In genomic region chr7:27118580-27118979, GRCh38 we compare ENCODE assay signal across 21 cellular contexts. TPM values are rescaled to one million over a fixed set of nuclear protein-coding genes. Genes with fewer than 3 reads are reported as not detected.
DNase-seq lines count a peak whose midpoint lies in the region; ATAC-seq and TF ChIP-seq lines count a peak whose summit lies in the region.
"Had no signal": no experiment of that assay in that cellular context is flagged by ENCODE, and none has a peak within 500 bp of the region (broad histone marks: within the 10 kb centered on the region; RNA-seq: fewer than 3 reads in every experiment).

No MANE protein-coding gene starts in this region.

- TF ChIP-seq CTCF in right atrium auricular region (IDR thresholded peaks at IDR 0.05) (no peak), heart right ventricle (IDR thresholded peaks at IDR 0.05) (no peak), esophagus squamous epithelium (IDR thresholded peaks at IDR 0.05) (no peak), neural crest cell (conservative IDR thresholded peaks at IDR 0.05) (no peak)
- TF ChIP-seq CTCF in activated CD8-positive, alpha-beta T cell treated with anti-CD3 and anti-CD28 coated beads for 36 hours (IDR thresholded peaks at IDR 0.05) = no peak

- H3K27me3 ChIP-seq in right atrium auricular region = peaks cover 17 to 42% of the 10 kb centered on the region in 2 donors
- H3K27me3 ChIP-seq in heart right ventricle = peaks cover 20 to 97% (median 96%) of the 10 kb centered on the region in 7 donors
- no peaks in the 10 kb centered on the region for H3K27me3 ChIP-seq in esophagus squamous epithelium
- H3K27me3 ChIP-seq in aorta (ENCODE audit: control insufficient read depth in 1 of 2, insufficient read depth in 2 of 2, low read length in 1 of 2) = no peaks in the 10 kb centered on the region

- intact Hi-C loops in heart right ventricle (cut with DNase I) = no loop called here
- intact Hi-C loops in esophagus squamous epithelium (cut with DNase I) = no loop called here
- intact Hi-C loops in aorta (cut with DNase I) = no loop called here
- intact Hi-C loops in activated CD8-positive, alpha-beta T cell treated with anti-CD3 and anti-CD28 coated beads for 36 hours (cut with micrococcal nuclease) = no loop called here

- DNase-seq in right atrium auricular region (ENCODE audit: low spot score) = peak; percentile 21
- no peak for DNase-seq in heart right ventricle
- no peak for DNase-seq in esophagus squamous epithelium (lab: John Stamatoyannopoulos, UW)
- no peak for DNase-seq in neural crest cell (ENCODE audit: low read depth, low spot score)
- DNase-seq in aorta = no peak
- DNase-seq in activated CD8-positive, alpha-beta T cell treated with anti-CD3 and anti-CD28 coated beads for 36 hours = no peak
- DNase-seq in stimulated activated CD4-positive, alpha-beta T cell treated with anti-CD3 and anti-CD28 coated beads, Interleukin-12 subunit alpha, Interleukin-12 subunit beta, amount 100 ng/mL, for 4 hours = no peak
- DNase-seq in NCI-H2107 (lab: John Stamatoyannopoulos, UW) = no peak
- DNase-seq: activated T-cell treated with anti-CD3 and anti-CD28 coated beads for 4 hours; EL; H9; NCI-H2171; RPMI8226; stimulated activated naive CD8-positive, alpha-beta T cell treated with anti-CD3 and anti-CD28 coated beads, Interleukin-15, amount 100 ng/mL, for 72 hours; T-cell had no signal

- CTCF ChIA-PET in activated CD8-positive, alpha-beta T cell treated with anti-CD3 and anti-CD28 coated beads for 36 hours (lab: Charles Lee) = interaction anchor here (1.0 kb wide), 1 partner anchor 32 kb away, joined by 3 read pairs; no protein-coding TSS in a partner anchor

- H3K4me3 ChIP-seq in right atrium auricular region (no peak overlapping the region), heart right ventricle (peak overlapping the region in 2 of 10 donors; percentile 24 to 42), esophagus squamous epithelium (peak overlapping the region; percentile 70 to 91 (median 78)), aorta (ENCODE audit: low read length in 2 of 2) (peak overlapping the region; percentile 53 to 64)
- H3K4me3 ChIP-seq: GM12878 had no signal

- no peaks in the 10 kb centered on the region for H3K36me3 ChIP-seq in right atrium auricular region
- H3K36me3 ChIP-seq in heart right ventricle = no peaks in the 10 kb centered on the region
- H3K36me3 ChIP-seq in esophagus squamous epithelium = no peaks in the 10 kb centered on the region
- no peaks in the 10 kb centered on the region for H3K36me3 ChIP-seq in aorta (ENCODE audit: control insufficient read depth in 1 of 2, insufficient read depth in 2 of 2, low read length in 1 of 2)
- H3K36me3 ChIP-seq: neutrophil had no signal

- H3K36me3 Mint-ChIP-seq in neural crest cell (ENCODE audit: low read depth) = no peaks in the 10 kb centered on the region
- H3K36me3 Mint-ChIP-seq in activated CD8-positive, alpha-beta T cell treated with anti-CD3 and anti-CD28 coated beads for 36 hours (ENCODE audit: low read depth) = no peaks in the 10 kb centered on the region
- H3K36me3 Mint-ChIP-seq: activated naive CD8-positive, alpha-beta T cell; CD8-positive, alpha-beta T cell; T-cell had no signal

- no peak for TF ChIP-seq POLR2A in esophagus squamous epithelium (IDR thresholded peaks at IDR 0.05)

- H3K4me3 Mint-ChIP-seq in neural crest cell = peak overlapping the region; percentile 82
- H3K4me3 Mint-ChIP-seq in activated CD8-positive, alpha-beta T cell treated with anti-CD3 and anti-CD28 coated beads for 36 hours = no peak overlapping the region
- H3K4me3 Mint-ChIP-seq: activated naive CD8-positive, alpha-beta T cell; CD8-positive, alpha-beta T cell; H9; stimulated activated naive CD8-positive, alpha-beta T cell treated with anti-CD3 and anti-CD28 coated beads, Interleukin-15, amount 100 ng/mL, for 72 hours; T-cell had no signal

- H3K27ac ChIP-seq in right atrium auricular region (peak overlapping the region in 1 of 2 donors; percentile 35), heart right ventricle (peak overlapping the region in 2 of 10 donors; percentile 64 to 82), esophagus squamous epithelium (peak overlapping the region; percentile 96 to 99 (median 99)), aorta (ENCODE audit: low read depth in 1 of 2, low read length in 2 of 2) (peak overlapping the region in 1 of 2 donors; percentile 1)
- H3K27ac ChIP-seq: epithelial cell of prostate, neutrophil had no signal

- H3K27me3 Mint-ChIP-seq in neural crest cell (ENCODE audit: low read depth) = peaks cover 97% of the 10 kb centered on the region
- no peaks in the 10 kb centered on the region for H3K27me3 Mint-ChIP-seq in activated CD8-positive, alpha-beta T cell treated with anti-CD3 and anti-CD28 coated beads for 36 hours
- H3K27me3 Mint-ChIP-seq: activated naive CD8-positive, alpha-beta T cell; stimulated activated naive CD8-positive, alpha-beta T cell treated with anti-CD3 and anti-CD28 coated beads, Interleukin-15, amount 100 ng/mL, for 72 hours had no signal

- H3K4me1 ChIP-seq in right atrium auricular region (peaks cover 0 to 23% of the 10 kb centered on the region in 2 donors), heart right ventricle (peaks cover 0 to 17% (median 4%) of the 10 kb centered on the region in 9 donors), esophagus squamous epithelium (peaks cover 28 to 77% (median 37%) of the 10 kb centered on the region in 3 donors), aorta (ENCODE audit: control insufficient read depth in 1 of 2, insufficient read depth in 2 of 2, low read length in 2 of 2) (no peaks in the 10 kb centered on the region)

- H3K9me3 Mint-ChIP-seq in neural crest cell = no peaks in the 10 kb centered on the region
- H3K9me3 Mint-ChIP-seq in activated CD8-positive, alpha-beta T cell treated with anti-CD3 and anti-CD28 coated beads for 36 hours = no peaks in the 10 kb centered on the region
- H3K9me3 Mint-ChIP-seq: CD8-positive, alpha-beta T cell; stimulated activated naive CD8-positive, alpha-beta T cell treated with anti-CD3 and anti-CD28 coated beads, Interleukin-15, amount 100 ng/mL, for 72 hours; T-cell had no signal

- WGBS in heart right ventricle, 2 donors = 12 to 27% methylated on average over 3 of the region's 3 CpGs
- WGBS in esophagus squamous epithelium, 2 donors = 41 to 48% methylated on average over 2 to 3 of the region's 3 CpGs
- WGBS in aorta, 2 donors = 29 to 33% methylated on average over 3 of the region's 3 CpGs

- ATAC-seq in heart right ventricle (no peak), aorta (ENCODE audit: low FRiP score) (no peak)
- ATAC-seq in activated CD8-positive, alpha-beta T cell treated with anti-CD3 and anti-CD28 coated beads for 36 hours = no peak
- ATAC-seq: activated CD4-positive, CD25-positive, alpha-beta regulatory T cell treated with anti-CD3 and anti-CD28 coated beads, Interleukin-2, amount 50 U/mL, for 24 hours; CD8-positive, alpha-beta T cell; GM12878; stimulated activated naive CD8-positive, alpha-beta T cell treated with anti-CD3 and anti-CD28 coated beads, Interleukin-15, amount 100 ng/mL, for 72 hours; T-cell had no signal

- POLR2A ChIA-PET in activated CD8-positive, alpha-beta T cell treated with anti-CD3 and anti-CD28 coated beads for 36 hours (lab: Charles Lee) = no interaction called here

- peaks cover 16% of the 10 kb centered on the region for H3K4me1 Mint-ChIP-seq in neural crest cell
- no peaks in the 10 kb centered on the region for H3K4me1 Mint-ChIP-seq in activated CD8-positive, alpha-beta T cell treated with anti-CD3 and anti-CD28 coated beads for 36 hours (ENCODE audit: low read depth)
- H3K4me1 Mint-ChIP-seq: stimulated activated naive CD8-positive, alpha-beta T cell treated with anti-CD3 and anti-CD28 coated beads, Interleukin-15, amount 100 ng/mL, for 72 hours; T-cell had no signal

- no peaks in the 10 kb centered on the region for H3K9me3 ChIP-seq in right atrium auricular region
- H3K9me3 ChIP-seq in heart right ventricle = no peaks in the 10 kb centered on the region
- H3K9me3 ChIP-seq in esophagus squamous epithelium = no peaks in the 10 kb centered on the region
- H3K9me3 ChIP-seq in aorta (ENCODE audit: control insufficient read depth, low read length) = no peaks in the 10 kb centered on the region
- H3K9me3 ChIP-seq: neutrophil had no signal

- H3K27ac Mint-ChIP-seq in neural crest cell (ENCODE audit: unreplicated experiment) = no peak overlapping the region
- no peak overlapping the region for H3K27ac Mint-ChIP-seq in activated CD8-positive, alpha-beta T cell treated with anti-CD3 and anti-CD28 coated beads for 36 hours
- H3K27ac Mint-ChIP-seq: activated naive CD8-positive, alpha-beta T cell; CD8-positive, alpha-beta T cell; T-cell had no signal

RNA-seq across cellular contexts. Expression of gene HOXA4, which starts 12.0 kb away (rescaled TPM):
- total RNA-seq in right atrium auricular region (1 to 10 TPM in 1 of 2 donors, under 1 TPM in 1; 0.59 to 1.2 TPM), heart right ventricle (1 to 10 TPM in 1 of 10 donors, under 1 TPM in 5, not detected in 4; 0.20 to 1.1 (median 0.48) TPM), esophagus squamous epithelium (1 to 10 TPM; 2.9 to 6.7 (median 4.1) TPM), neural crest cell (0.68 and 0.96 TPM in 2 replicates), aorta (10 to 100 TPM in 1 of 2 donors, 1 to 10 TPM in 1; 5.6 to 11.6 TPM)
- polyA plus RNA-seq in heart right ventricle (1 to 10 TPM in 1 of 2 donors, under 1 TPM in 1; 0.59 to 1.2 TPM), aorta (10 to 100 TPM in 1 of 2 donors, 1 to 10 TPM in 1; 2.6 to 10.1 TPM)
- under 1 TPM in 1 of 2 experiments, not detected in 1; 0.25 TPM for total RNA-seq in activated CD8-positive, alpha-beta T cell treated with anti-CD3 and anti-CD28 coated beads for 36 hours
- total RNA-seq: GM12878, H9 had no signal

RNA-seq across cellular contexts. Expression of gene HOXA2, which starts 16.1 kb away (rescaled TPM):
- total RNA-seq in right atrium auricular region = under 1 TPM; 0.16 to 0.33 TPM
- under 1 TPM in 2 of 10 donors, not detected in 8; 0.15 to 0.23 TPM for total RNA-seq in heart right ventricle
- polyA plus RNA-seq in heart right ventricle = under 1 TPM; 0.10 to 0.22 TPM
- total RNA-seq in esophagus squamous epithelium = 1 to 10 TPM in 3 of 4 donors, under 1 TPM in 1; 0.27 to 3.6 (median 1.5) TPM
- total RNA-seq in neural crest cell = 41.2 and 41.6 TPM in 2 replicates
- 1 to 10 TPM; 1.6 to 4.7 TPM for total RNA-seq in aorta
- 1 to 10 TPM; 2.3 to 3.6 TPM for polyA plus RNA-seq in aorta
- total RNA-seq in activated CD8-positive, alpha-beta T cell treated with anti-CD3 and anti-CD28 coated beads for 36 hours = not detected
- total RNA-seq: CD8-positive, alpha-beta T cell; GM12878; H9; T-cell had no signal
- polyA plus RNA-seq: GM12878 had no signal

RNA-seq across cellular contexts. Expression of gene HOXA1, which starts 22.8 kb away (rescaled TPM):
- total RNA-seq in right atrium auricular region (under 1 TPM in 1 of 2 donors, not detected in 1; 0.20 TPM), heart right ventricle (under 1 TPM in 2 of 10 donors, not detected in 8; 0.15 to 0.37 TPM), esophagus squamous epithelium (1 to 10 TPM; 1.6 to 2.5 (median 2.2) TPM), neural crest cell (3.5 and 3.6 TPM in 2 replicates), aorta (1 to 10 TPM; 1.3 to 1.6 TPM)
- polyA plus RNA-seq in heart right ventricle (under 1 TPM in 1 of 2 donors, not detected in 1; 0.07 TPM), aorta (under 1 TPM; 0.59 to 0.88 TPM)
- total RNA-seq in activated CD8-positive, alpha-beta T cell treated with anti-CD3 and anti-CD28 coated beads for 36 hours = under 1 TPM; 0.25 TPM
- total RNA-seq: H9 had no signal

RNA-seq across cellular contexts. Expression of gene HOXA5, which starts 24.9 kb away (rescaled TPM):
- total RNA-seq in right atrium auricular region (under 1 TPM; 0.24 to 0.96 TPM), heart right ventricle (under 1 TPM in 3 of 10 donors, not detected in 7; 0.21 to 0.95 (median 0.28) TPM), esophagus squamous epithelium (1 to 10 TPM; 3.6 to 8.2 (median 6.8) TPM), neural crest cell (3.2 and 4.3 TPM in 2 replicates), aorta (10 to 100 TPM in 1 of 2 donors, 1 to 10 TPM in 1; 8.0 to 11.8 TPM)
- polyA plus RNA-seq in heart right ventricle (under 1 TPM in 1 of 2 donors, not detected in 1; 0.09 TPM), aorta (1 to 10 TPM; 1.6 to 2.7 TPM)
- total RNA-seq in activated CD8-positive, alpha-beta T cell treated with anti-CD3 and anti-CD28 coated beads for 36 hours = not detected
- total RNA-seq: H9 had no signal

RNA-seq across cellular contexts. Expression of gene HOXA6, which starts 29.0 kb away (rescaled TPM):
- total RNA-seq in right atrium auricular region (not detected), heart right ventricle (not detected), esophagus squamous epithelium (1 to 10 TPM in 1 of 4 donors, under 1 TPM in 1, not detected in 2; 0.26 to 1.3 TPM), neural crest cell (1.6 and 2.0 TPM in 2 replicates), aorta (1 to 10 TPM; 6.3 to 7.6 TPM)
- polyA plus RNA-seq in heart right ventricle (not detected), aorta (under 1 TPM in 1 of 2 donors, not detected in 1; 0.97 TPM)
- total RNA-seq in activated CD8-positive, alpha-beta T cell treated with anti-CD3 and anti-CD28 coated beads for 36 hours = not detected
- total RNA-seq: CD8-positive, alpha-beta T cell; GM12878; H9 had no signal

Comparison
In these comparisons a context has a peak if more than half of its experiments do, and no peak if none do; other contexts are left out.
1. H3K4me3 ChIP-seq: peak in esophagus squamous epithelium (4 of 4) and aorta (2 of 2); none in right atrium auricular region (0 of 2).